Comparison of ENCODE assay signal across 1 cellular context in the genomic region with DNA sequence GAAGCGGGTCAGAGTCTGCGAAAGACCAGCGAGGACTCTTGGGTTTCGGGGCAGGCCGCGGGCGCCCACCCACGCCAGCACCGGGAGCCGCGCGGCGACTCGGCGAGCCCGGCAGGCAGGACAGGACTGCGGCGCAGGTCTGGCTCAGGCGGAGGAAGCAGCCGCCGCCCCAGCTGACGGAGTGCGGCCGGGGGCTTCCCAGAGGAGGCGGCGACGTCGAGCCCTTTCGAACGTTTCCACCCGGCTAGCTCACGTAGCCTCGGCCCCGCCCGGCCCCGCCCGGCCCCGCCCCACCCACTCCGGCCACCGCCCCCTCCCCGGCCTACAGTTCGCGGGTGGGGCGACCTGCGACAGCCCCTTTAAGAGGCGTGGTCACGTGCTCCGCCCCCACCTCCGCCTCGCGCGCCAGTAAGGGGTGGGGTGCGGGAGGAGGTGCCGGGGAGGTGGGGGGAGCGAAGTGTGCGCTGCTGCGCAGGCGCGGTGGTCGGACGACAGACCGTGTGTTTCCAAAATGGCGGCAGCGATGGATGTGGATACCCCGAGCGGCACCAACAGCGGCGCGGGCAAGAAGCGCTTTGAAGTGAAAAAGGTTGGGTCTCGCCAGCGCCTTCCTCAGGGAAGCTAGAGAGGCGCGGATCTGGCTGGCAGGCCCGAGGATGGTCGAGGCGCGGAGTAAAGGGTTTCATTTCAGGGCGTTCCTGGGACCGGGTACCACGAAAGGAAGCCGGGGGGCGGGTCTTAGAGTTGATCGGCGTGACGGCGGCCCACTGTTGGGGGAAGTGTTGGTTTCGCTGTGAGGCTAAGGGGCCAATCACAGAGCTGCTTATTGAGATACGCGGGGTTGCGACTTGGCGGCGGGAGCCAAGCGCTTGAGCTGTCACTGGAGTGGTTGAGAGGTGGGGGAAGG.
TF ChIP-seq lines count a peak whose summit lies in the region.

A gene (plus strand): TSS at position 491 of the 907 bp plus-strand sequence. CDS start 21 bp downstream, at position 512.

TF ChIP-seq in K562, 482 proteins besides CTCF, POLR2A, EP300 and RAD21 (continued from another document and continues in another):
- TF ChIP-seq, protein P1, sequence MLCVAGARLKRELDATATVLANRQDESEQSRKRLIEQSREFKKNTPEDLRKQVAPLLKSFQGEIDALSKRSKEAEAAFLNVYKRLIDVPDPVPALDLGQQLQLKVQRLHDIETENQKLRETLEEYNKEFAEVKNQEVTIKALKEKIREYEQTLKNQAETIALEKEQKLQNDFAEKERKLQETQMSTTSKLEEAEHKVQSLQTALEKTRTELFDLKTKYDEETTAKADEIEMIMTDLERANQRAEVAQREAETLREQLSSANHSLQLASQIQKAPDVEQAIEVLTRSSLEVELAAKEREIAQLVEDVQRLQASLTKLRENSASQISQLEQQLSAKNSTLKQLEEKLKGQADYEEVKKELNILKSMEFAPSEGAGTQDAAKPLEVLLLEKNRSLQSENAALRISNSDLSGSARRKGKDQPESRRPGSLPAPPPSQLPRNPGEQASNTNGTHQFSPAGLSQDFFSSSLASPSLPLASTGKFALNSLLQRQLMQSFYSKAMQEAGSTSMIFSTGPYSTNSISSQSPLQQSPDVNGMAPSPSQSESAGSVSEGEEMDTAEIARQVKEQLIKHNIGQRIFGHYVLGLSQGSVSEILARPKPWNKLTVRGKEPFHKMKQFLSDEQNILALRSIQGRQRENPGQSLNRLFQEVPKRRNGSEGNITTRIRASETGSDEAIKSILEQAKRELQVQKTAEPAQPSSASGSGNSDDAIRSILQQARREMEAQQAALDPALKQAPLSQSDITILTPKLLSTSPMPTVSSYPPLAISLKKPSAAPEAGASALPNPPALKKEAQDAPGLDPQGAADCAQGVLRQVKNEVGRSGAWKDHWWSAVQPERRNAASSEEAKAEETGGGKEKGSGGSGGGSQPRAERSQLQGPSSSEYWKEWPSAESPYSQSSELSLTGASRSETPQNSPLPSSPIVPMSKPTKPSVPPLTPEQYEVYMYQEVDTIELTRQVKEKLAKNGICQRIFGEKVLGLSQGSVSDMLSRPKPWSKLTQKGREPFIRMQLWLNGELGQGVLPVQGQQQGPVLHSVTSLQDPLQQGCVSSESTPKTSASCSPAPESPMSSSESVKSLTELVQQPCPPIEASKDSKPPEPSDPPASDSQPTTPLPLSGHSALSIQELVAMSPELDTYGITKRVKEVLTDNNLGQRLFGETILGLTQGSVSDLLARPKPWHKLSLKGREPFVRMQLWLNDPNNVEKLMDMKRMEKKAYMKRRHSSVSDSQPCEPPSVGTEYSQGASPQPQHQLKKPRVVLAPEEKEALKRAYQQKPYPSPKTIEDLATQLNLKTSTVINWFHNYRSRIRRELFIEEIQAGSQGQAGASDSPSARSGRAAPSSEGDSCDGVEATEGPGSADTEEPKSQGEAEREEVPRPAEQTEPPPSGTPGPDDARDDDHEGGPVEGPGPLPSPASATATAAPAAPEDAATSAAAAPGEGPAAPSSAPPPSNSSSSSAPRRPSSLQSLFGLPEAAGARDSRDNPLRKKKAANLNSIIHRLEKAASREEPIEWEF (CRISPR knock-in tag; IDR thresholded peaks at IDR 0.05), result no peak
- TF ChIP-seq ZNF561 (CRISPR knock-in tag; conservative IDR thresholded peaks at IDR 0.05), result no peak
- peak; percentile 33; the same call in 1 of the 2 replicates for TF ChIP-seq ATF7 (IDR thresholded peaks at IDR 0.05)
- TF ChIP-seq ELF2 (CRISPR knock-in tag; IDR thresholded peaks at IDR 0.05), result no peak
- no peak for TF ChIP-seq ZFP1 (CRISPR knock-in tag; IDR thresholded peaks at IDR 0.05)
- TF ChIP-seq ZNF134 (CRISPR knock-in tag; conservative IDR thresholded peaks at IDR 0.05), result no peak
- TF ChIP-seq SRSF1 (IDR thresholded peaks at IDR 0.05; ENCODE audit: low read depth, low read length), result no peak
- TF ChIP-seq, protein P2, sequence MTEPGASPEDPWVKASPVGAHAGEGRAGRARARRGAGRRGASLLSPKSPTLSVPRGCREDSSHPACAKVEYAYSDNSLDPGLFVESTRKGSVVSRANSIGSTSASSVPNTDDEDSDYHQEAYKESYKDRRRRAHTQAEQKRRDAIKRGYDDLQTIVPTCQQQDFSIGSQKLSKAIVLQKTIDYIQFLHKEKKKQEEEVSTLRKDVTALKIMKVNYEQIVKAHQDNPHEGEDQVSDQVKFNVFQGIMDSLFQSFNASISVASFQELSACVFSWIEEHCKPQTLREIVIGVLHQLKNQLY (CRISPR knock-in tag; conservative IDR thresholded peaks at IDR 0.05), result no peak
- TF ChIP-seq RBM34 (IDR thresholded peaks at IDR 0.05; ENCODE audit: borderline replicate concordance, insufficient read depth, low read length), result no peak
- no peak for TF ChIP-seq BCOR (IDR thresholded peaks at IDR 0.05)
- TF ChIP-seq ETV5 (CRISPR knock-in tag; IDR thresholded peaks at IDR 0.05; ENCODE audit: low read depth), result 0 out of 2 replicates have a peak, but pooled peaks have one; percentile 30
- TF ChIP-seq NUFIP1 (IDR thresholded peaks at IDR 0.05; ENCODE audit: partially characterized antibody), result no peak
- no peak for TF ChIP-seq ZNF644 (tag; IDR thresholded peaks at IDR 0.05; ENCODE audit: low read depth)
- no peak for TF ChIP-seq KDM4B (IDR thresholded peaks at IDR 0.05; ENCODE audit: borderline replicate concordance in 2 of 2, low read depth in 1 of 2)
- no peak for TF ChIP-seq STAT5A (IDR thresholded peaks at IDR 0.05; ENCODE audit: borderline replicate concordance, low read length)
- TF ChIP-seq, protein P3, sequence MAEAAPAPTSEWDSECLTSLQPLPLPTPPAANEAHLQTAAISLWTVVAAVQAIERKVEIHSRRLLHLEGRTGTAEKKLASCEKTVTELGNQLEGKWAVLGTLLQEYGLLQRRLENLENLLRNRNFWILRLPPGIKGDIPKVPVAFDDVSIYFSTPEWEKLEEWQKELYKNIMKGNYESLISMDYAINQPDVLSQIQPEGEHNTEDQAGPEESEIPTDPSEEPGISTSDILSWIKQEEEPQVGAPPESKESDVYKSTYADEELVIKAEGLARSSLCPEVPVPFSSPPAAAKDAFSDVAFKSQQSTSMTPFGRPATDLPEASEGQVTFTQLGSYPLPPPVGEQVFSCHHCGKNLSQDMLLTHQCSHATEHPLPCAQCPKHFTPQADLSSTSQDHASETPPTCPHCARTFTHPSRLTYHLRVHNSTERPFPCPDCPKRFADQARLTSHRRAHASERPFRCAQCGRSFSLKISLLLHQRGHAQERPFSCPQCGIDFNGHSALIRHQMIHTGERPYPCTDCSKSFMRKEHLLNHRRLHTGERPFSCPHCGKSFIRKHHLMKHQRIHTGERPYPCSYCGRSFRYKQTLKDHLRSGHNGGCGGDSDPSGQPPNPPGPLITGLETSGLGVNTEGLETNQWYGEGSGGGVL (CRISPR knock-in tag; IDR thresholded peaks at IDR 0.05), result no peak
- TF ChIP-seq, protein P4, sequence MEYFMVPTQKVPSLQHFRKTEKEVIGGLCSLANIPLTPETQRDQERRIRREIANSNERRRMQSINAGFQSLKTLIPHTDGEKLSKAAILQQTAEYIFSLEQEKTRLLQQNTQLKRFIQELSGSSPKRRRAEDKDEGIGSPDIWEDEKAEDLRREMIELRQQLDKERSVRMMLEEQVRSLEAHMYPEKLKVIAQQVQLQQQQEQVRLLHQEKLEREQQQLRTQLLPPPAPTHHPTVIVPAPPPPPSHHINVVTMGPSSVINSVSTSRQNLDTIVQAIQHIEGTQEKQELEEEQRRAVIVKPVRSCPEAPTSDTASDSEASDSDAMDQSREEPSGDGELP (CRISPR knock-in tag; IDR thresholded peaks at IDR 0.05; ENCODE audit: borderline replicate concordance), result peak; percentile 87
- TF ChIP-seq ARNT (IDR thresholded peaks at IDR 0.05), result no peak
- TF ChIP-seq ADNP (tag; IDR thresholded peaks at IDR 0.05), result no peak
- TF ChIP-seq ZNF232 (CRISPR knock-in tag; IDR thresholded peaks at IDR 0.05), result no peak
- TF ChIP-seq, protein P5, sequence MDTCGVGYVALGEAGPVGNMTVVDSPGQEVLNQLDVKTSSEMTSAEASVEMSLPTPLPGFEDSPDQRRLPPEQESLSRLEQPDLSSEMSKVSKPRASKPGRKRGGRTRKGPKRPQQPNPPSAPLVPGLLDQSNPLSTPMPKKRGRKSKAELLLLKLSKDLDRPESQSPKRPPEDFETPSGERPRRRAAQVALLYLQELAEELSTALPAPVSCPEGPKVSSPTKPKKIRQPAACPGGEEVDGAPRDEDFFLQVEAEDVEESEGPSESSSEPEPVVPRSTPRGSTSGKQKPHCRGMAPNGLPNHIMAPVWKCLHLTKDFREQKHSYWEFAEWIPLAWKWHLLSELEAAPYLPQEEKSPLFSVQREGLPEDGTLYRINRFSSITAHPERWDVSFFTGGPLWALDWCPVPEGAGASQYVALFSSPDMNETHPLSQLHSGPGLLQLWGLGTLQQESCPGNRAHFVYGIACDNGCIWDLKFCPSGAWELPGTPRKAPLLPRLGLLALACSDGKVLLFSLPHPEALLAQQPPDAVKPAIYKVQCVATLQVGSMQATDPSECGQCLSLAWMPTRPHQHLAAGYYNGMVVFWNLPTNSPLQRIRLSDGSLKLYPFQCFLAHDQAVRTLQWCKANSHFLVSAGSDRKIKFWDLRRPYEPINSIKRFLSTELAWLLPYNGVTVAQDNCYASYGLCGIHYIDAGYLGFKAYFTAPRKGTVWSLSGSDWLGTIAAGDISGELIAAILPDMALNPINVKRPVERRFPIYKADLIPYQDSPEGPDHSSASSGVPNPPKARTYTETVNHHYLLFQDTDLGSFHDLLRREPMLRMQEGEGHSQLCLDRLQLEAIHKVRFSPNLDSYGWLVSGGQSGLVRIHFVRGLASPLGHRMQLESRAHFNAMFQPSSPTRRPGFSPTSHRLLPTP (IDR thresholded peaks at IDR 0.05; ENCODE audit: borderline replicate concordance, extremely low read depth, insufficient read length), result no peak
- no peak for TF ChIP-seq ZNF699 (CRISPR knock-in tag; IDR thresholded peaks at IDR 0.05; ENCODE audit: insufficient replicate concordance)
- TF ChIP-seq SAFB (IDR thresholded peaks at IDR 0.05; ENCODE audit: borderline replicate concordance, low read depth, low read length), result no peak
- no peak for TF ChIP-seq ZNF444 (CRISPR knock-in tag; IDR thresholded peaks at IDR 0.05)
- no peak for TF ChIP-seq MECOM (CRISPR knock-in tag; IDR thresholded peaks at IDR 0.05)
- TF ChIP-seq, protein P6, sequence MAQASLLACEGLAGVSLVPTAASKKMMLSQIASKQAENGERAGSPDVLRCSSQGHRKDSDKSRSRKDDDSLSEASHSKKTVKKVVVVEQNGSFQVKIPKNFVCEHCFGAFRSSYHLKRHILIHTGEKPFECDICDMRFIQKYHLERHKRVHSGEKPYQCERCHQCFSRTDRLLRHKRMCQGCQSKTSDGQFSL (CRISPR knock-in tag; IDR thresholded peaks at IDR 0.05), result peak; percentile 84
- TF ChIP-seq, protein P6 (tag; IDR thresholded peaks at IDR 0.05), result peak in 1 of 2 experiments; percentile 43; a peak in 1 of 4 replicates
- TF ChIP-seq POLR2AphosphoS2 (IDR thresholded peaks at IDR 0.05; ENCODE audit: low read length), result no peak
- TF ChIP-seq, protein P7, sequence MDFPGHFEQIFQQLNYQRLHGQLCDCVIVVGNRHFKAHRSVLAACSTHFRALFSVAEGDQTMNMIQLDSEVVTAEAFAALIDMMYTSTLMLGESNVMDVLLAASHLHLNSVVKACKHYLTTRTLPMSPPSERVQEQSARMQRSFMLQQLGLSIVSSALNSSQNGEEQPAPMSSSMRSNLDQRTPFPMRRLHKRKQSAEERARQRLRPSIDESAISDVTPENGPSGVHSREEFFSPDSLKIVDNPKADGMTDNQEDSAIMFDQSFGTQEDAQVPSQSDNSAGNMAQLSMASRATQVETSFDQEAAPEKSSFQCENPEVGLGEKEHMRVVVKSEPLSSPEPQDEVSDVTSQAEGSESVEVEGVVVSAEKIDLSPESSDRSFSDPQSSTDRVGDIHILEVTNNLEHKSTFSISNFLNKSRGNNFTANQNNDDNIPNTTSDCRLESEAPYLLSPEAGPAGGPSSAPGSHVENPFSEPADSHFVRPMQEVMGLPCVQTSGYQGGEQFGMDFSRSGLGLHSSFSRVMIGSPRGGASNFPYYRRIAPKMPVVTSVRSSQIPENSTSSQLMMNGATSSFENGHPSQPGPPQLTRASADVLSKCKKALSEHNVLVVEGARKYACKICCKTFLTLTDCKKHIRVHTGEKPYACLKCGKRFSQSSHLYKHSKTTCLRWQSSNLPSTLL (IDR thresholded peaks at IDR 0.05), result no peak
- TF ChIP-seq L3MBTL2 (IDR thresholded peaks at IDR 0.05), result no peak; the same call in 1 of the 2 replicates
- no peak for TF ChIP-seq ZNF696 (CRISPR knock-in tag; conservative IDR thresholded peaks at IDR 0.05)
- TF ChIP-seq ESRRB (CRISPR knock-in tag; IDR thresholded peaks at IDR 0.05; ENCODE audit: borderline replicate concordance), result no peak
- TF ChIP-seq, protein P8, sequence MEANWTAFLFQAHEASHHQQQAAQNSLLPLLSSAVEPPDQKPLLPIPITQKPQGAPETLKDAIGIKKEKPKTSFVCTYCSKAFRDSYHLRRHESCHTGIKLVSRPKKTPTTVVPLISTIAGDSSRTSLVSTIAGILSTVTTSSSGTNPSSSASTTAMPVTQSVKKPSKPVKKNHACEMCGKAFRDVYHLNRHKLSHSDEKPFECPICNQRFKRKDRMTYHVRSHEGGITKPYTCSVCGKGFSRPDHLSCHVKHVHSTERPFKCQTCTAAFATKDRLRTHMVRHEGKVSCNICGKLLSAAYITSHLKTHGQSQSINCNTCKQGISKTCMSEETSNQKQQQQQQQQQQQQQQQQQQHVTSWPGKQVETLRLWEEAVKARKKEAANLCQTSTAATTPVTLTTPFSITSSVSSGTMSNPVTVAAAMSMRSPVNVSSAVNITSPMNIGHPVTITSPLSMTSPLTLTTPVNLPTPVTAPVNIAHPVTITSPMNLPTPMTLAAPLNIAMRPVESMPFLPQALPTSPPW (CRISPR knock-in tag; IDR thresholded peaks at IDR 0.05), result peak; percentile 97
- TF ChIP-seq, protein P9, sequence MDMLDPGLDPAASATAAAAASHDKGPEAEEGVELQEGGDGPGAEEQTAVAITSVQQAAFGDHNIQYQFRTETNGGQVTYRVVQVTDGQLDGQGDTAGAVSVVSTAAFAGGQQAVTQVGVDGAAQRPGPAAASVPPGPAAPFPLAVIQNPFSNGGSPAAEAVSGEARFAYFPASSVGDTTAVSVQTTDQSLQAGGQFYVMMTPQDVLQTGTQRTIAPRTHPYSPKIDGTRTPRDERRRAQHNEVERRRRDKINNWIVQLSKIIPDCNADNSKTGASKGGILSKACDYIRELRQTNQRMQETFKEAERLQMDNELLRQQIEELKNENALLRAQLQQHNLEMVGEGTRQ (CRISPR knock-in tag; IDR thresholded peaks at IDR 0.05), result peak; percentile 94
- TF ChIP-seq MTA1 (IDR thresholded peaks at IDR 0.05; ENCODE audit: borderline replicate concordance), result no peak
- TF ChIP-seq, protein P10, sequence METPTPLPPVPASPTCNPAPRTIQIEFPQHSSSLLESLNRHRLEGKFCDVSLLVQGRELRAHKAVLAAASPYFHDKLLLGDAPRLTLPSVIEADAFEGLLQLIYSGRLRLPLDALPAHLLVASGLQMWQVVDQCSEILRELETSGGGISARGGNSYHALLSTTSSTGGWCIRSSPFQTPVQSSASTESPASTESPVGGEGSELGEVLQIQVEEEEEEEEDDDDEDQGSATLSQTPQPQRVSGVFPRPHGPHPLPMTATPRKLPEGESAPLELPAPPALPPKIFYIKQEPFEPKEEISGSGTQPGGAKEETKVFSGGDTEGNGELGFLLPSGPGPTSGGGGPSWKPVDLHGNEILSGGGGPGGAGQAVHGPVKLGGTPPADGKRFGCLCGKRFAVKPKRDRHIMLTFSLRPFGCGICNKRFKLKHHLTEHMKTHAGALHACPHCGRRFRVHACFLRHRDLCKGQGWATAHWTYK (CRISPR knock-in tag; IDR thresholded peaks at IDR 0.05), result no peak
- TF ChIP-seq CHCHD3 (CRISPR knock-in tag; IDR thresholded peaks at IDR 0.05), result no peak
- no peak for TF ChIP-seq HIVEP1 (CRISPR knock-in tag; IDR thresholded peaks at IDR 0.05)
- TF ChIP-seq SNIP1 (IDR thresholded peaks at IDR 0.05; ENCODE audit: low read depth), result no peak
- TF ChIP-seq ZNF830 (CRISPR knock-in tag; IDR thresholded peaks at IDR 0.05), result no peak
- no peak for TF ChIP-seq ZKSCAN3 (CRISPR knock-in tag; IDR thresholded peaks at IDR 0.05)
- TF ChIP-seq ZBTB1 (CRISPR knock-in tag; IDR thresholded peaks at IDR 0.05; ENCODE audit: borderline replicate concordance, low read depth), result no peak
